Comparison of ENCODE assay signal across 36 cellular contexts in the genomic region with DNA sequence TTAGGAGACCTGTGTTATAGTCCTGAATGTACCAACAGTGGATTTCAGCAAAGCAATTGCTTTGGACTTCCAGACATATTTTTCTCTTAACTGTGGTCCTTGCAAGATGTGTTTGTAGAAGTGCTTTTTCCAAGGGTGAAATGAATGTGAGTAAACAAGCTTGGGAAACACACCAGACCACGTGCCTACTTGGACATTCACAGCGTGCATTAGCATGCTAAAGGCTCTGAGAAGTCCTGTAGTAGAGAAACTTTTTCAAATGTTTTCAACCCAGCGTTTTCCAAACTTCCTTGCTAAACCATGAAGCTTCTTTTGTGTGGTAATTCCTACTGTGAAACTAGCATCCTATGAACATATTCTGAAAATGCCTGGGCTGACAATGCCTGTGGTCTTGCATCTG.
DNase-seq lines count a peak whose midpoint lies in the region; ATAC-seq, FAIRE-seq and TF ChIP-seq lines count a peak whose summit lies in the region.
"Had no signal": no experiment of that assay in that cellular context is flagged by ENCODE, and none has a peak within 500 bp of the region (broad histone marks: within the 10 kb centered on the region; RNA-seq: fewer than 3 reads in every experiment).

No MANE protein-coding gene starts in this region.

- H3K9me1 ChIP-seq in K562 (ENCODE audit: control insufficient read depth, insufficient read depth, low read length), result no peaks in the 10 kb centered on the region

- CTCF ChIA-PET in HEK293 (lab: Yijun Ruan, JAX) (interaction anchor here (0.5 to 1.7 kb wide), 2 partner anchors 9 to 686 kb away, joined by 4 to 5 read pairs; no protein-coding TSS in a partner anchor), K562 (lab: Yijun Ruan, JAX; ENCODE audit: low intra/inter-chr PET ratio) (no interaction called here)

- no peak for TF ChIP-seq POLR2A in K562 (conservative IDR thresholded peaks at IDR 0.05)

- H3K4me3 Mint-ChIP-seq in nephron, result no peak overlapping the region
- H3K4me3 Mint-ChIP-seq: B cell; CD14-positive monocyte; CD4-positive, alpha-beta memory T cell; CD4-positive, alpha-beta T cell; CD4-positive, CD25-positive, alpha-beta regulatory T cell; CD8-positive, alpha-beta memory T cell; CD8-positive, alpha-beta T cell had no signal

- no peaks in the 10 kb centered on the region for H3K9me3 ChIP-seq in HEK293 (ENCODE audit: control insufficient read depth, insufficient read depth, low read depth, low read length)
- H3K9me3 ChIP-seq in WERI-Rb-1 (ENCODE audit: severe bottlenecking), result no peaks in the 10 kb centered on the region
- H3K9me3 ChIP-seq in K562 (replicated peaks; ENCODE audit: control insufficient read depth, insufficient read depth, low read depth, low read length), result no peaks in the 10 kb centered on the region
- H3K9me3 ChIP-seq in pancreas, result no peaks in the 10 kb centered on the region
- H3K9me3 ChIP-seq: A549; BE2C; BLaER1; BLaER1 treated with 17β-estradiol and CSF1 and Interleukin-3, amounts not matched to agents 10 nM and 100 nM; Caco-2 had no signal

- H3K4me1 Mint-ChIP-seq in nephron, result peaks cover 44% of the 10 kb centered on the region
- H3K4me1 Mint-ChIP-seq: B cell; CD14-positive monocyte; CD4-positive, alpha-beta memory T cell; CD4-positive, CD25-positive, alpha-beta regulatory T cell; CD8-positive, alpha-beta memory T cell had no signal

- peaks cover 3% of the 10 kb centered on the region for H3K27me3 Mint-ChIP-seq in nephron (ENCODE audit: low read depth)

- peak overlapping the region in 2 of 3 experiments; percentile 74 to 75 for H3K27ac Mint-ChIP-seq in nephron
- H3K27ac Mint-ChIP-seq: B cell; CD14-positive monocyte; CD4-positive, alpha-beta memory T cell; CD4-positive, alpha-beta T cell; CD4-positive, CD25-positive, alpha-beta regulatory T cell; CD8-positive, alpha-beta memory T cell; CD8-positive, alpha-beta T cell had no signal

- H3K36me3 Mint-ChIP-seq in nephron (ENCODE audit: low read depth), result no peaks in the 10 kb centered on the region
- H3K36me3 Mint-ChIP-seq: CD14-positive monocyte; CD4-positive, alpha-beta memory T cell; CD4-positive, CD25-positive, alpha-beta regulatory T cell; CD8-positive, alpha-beta memory T cell; CD8-positive, alpha-beta T cell had no signal

- H3K4me3 ChIP-seq in HEK293 (ENCODE audit: low read depth, low read length) (no peak overlapping the region), WERI-Rb-1 (ENCODE audit: low read depth, low read length) (no peak overlapping the region), K562 (no peak overlapping the region), pancreas (no peak overlapping the region)
- H3K4me3 ChIP-seq: A549; BLaER1; BLaER1 treated with 17β-estradiol and CSF1 and Interleukin-3, amounts not matched to agents 10 nM and 100 nM had no signal

- FAIRE-seq in K562 (lab: Jason Lieb, UNC) (no peak), pancreas (lab: Jason Lieb, UNC) (no peak)
- FAIRE-seq: A204.1, A549 had no signal

- no peaks in the 10 kb centered on the region for H3K9me3 Mint-ChIP-seq in nephron
- H3K9me3 Mint-ChIP-seq: CD14-positive monocyte; CD4-positive, alpha-beta memory T cell; CD4-positive, alpha-beta T cell; CD4-positive, CD25-positive, alpha-beta regulatory T cell; CD8-positive, alpha-beta memory T cell; CD8-positive, alpha-beta T cell had no signal

- ATAC-seq in K562 (no peak), HG03378 (IDR thresholded peaks at IDR 0.05; ENCODE audit: unreplicated experiment) (no peak), pancreas (no peak)
- ATAC-seq: A549; CD8-positive, alpha-beta T cell had no signal

- TF ChIP-seq EP300 in K562 (IDR thresholded peaks at IDR 0.05; ENCODE audit: low read length), result no peak

- TF ChIP-seq RAD21 in K562 (CRISPR knock-in tag; conservative IDR thresholded peaks at IDR 0.05 in 1 of 2, IDR thresholded peaks at IDR 0.05 in 1 of 2), result no peak

- TF ChIP-seq CTCF in HEK293 (tag by site-specific recombination; IDR thresholded peaks at IDR 0.05) (no peak), WERI-Rb-1 (IDR thresholded peaks at IDR 0.05; ENCODE audit: low read depth, low read length) (no peak), K562 (IDR thresholded peaks at IDR 0.05 in 2 of 3, conservative IDR thresholded peaks at IDR 0.05 in 1 of 3; ENCODE audit: insufficient read depth in 2 of 3, low read depth in 1 of 3, low read length in 3 of 3) (no peak), nephron (IDR thresholded peaks at IDR 0.05; ENCODE audit: unreplicated experiment in 3 of 3) (no peak), pancreas (IDR thresholded peaks at IDR 0.05) (no peak)

- POLR2A ChIA-PET in HEK293 (lab: Yijun Ruan, JAX) (no interaction called here), K562 (lab: Yijun Ruan, JAX) (interaction anchor here (0.6 kb wide), 1 partner anchor 119 kb away, joined by 3 read pairs; no protein-coding TSS in a partner anchor)

- H3K36me3 ChIP-seq in HEK293 (ENCODE audit: control insufficient read depth in 2 of 2, insufficient read depth in 1 of 2, low read length in 2 of 2), result no peaks in the 10 kb centered on the region
- H3K36me3 ChIP-seq in WERI-Rb-1, result no peaks in the 10 kb centered on the region
- no peaks in the 10 kb centered on the region for H3K36me3 ChIP-seq in K562 (ENCODE audit: control insufficient read depth, insufficient read depth, low read length)
- H3K36me3 ChIP-seq in pancreas, result no peaks in the 10 kb centered on the region
- H3K36me3 ChIP-seq: BE2C; BLaER1; BLaER1 treated with 17β-estradiol and CSF1 and Interleukin-3, amounts not matched to agents 10 nM and 100 nM had no signal

- H3K4me1 ChIP-seq in HEK293 (ENCODE audit: control insufficient read depth, insufficient read depth, low read length), result peaks cover 9% of the 10 kb centered on the region
- no peaks in the 10 kb centered on the region for H3K4me1 ChIP-seq in K562 (replicated peaks in 1 of 2; ENCODE audit: control insufficient read depth in 2 of 2, insufficient read depth in 2 of 2, low read length in 2 of 2)
- H3K4me1 ChIP-seq in pancreas, result peaks cover 0 to 7% (median 5%) of the 10 kb centered on the region in 3 donors
- H3K4me1 ChIP-seq: A549; BE2C; BLaER1; BLaER1 treated with 17β-estradiol and CSF1 and Interleukin-3, amounts not matched to agents 10 nM and 100 nM; Caco-2 had no signal

- no peaks in the 10 kb centered on the region for H3K79me2 ChIP-seq in K562 (ENCODE audit: control insufficient read depth, insufficient read depth, low read length)

- no peaks in the 10 kb centered on the region for H3K27me3 ChIP-seq in WERI-Rb-1 (ENCODE audit: insufficient read depth, low read depth, severe bottlenecking)
- peaks cover 0 to 10% of the 10 kb centered on the region in 2 experiments; a peak in 2 of 5 replicates for H3K27me3 ChIP-seq in K562 (ENCODE audit: control insufficient read depth in 2 of 2, insufficient read depth in 2 of 2, low read length in 2 of 2)
- H3K27me3 ChIP-seq in pancreas, result no peaks in the 10 kb centered on the region
- H3K27me3 ChIP-seq: BE2C; BLaER1; BLaER1 treated with 17β-estradiol and CSF1 and Interleukin-3, amounts not matched to agents 10 nM and 100 nM had no signal

- H3K27ac ChIP-seq in HEK293 (ENCODE audit: extremely low read depth, low read depth, low read length) (no peak overlapping the region), WERI-Rb-1 (peak overlapping the region; percentile 86), K562 (ENCODE audit: extremely low read depth, low read depth, low read length) (no peak overlapping the region), pancreas (no peak overlapping the region)
- H3K27ac ChIP-seq: 22Rv1; A549; BLaER1; BLaER1 treated with 17β-estradiol and CSF1 and Interleukin-3, amounts not matched to agents 10 nM and 100 nM; C4-2B had no signal

- BruUV-seq in K562 (replicated peaks; lab: Mats Ljungman, UMichigan), result no TSS peak

- intact Hi-C loops in K562 (cut with micrococcal nuclease), result no loop called here
- intact Hi-C loops in pancreas (cut with DNase I), result no loop called here

- WGBS in K562 (ENCODE audit: insufficient coverage, low coverage, missing lambda C conversion rate), result 0% methylated on average over 3 of the region's 3 CpGs
- WGBS in pancreas, 2 donors, result 47 to 53% methylated on average over 3 of the region's 3 CpGs

- in situ Hi-C loops in K562 (cut with MboI), result no loop called here

- no peak overlapping the region for H3K9ac ChIP-seq in K562 (ENCODE audit: insufficient read depth in 1 of 2, low read depth in 2 of 2, low read length in 2 of 2)
- H3K9ac ChIP-seq: BLaER1; BLaER1 treated with 17β-estradiol and CSF1 and Interleukin-3, amounts not matched to agents 10 nM and 100 nM had no signal

- no peak overlapping the region for H2AFZ ChIP-seq in K562 (ENCODE audit: low read depth, low read length)

- no peaks in the 10 kb centered on the region; the same call in 1 of the 2 replicates for H4K20me1 ChIP-seq in K562 (replicated peaks; ENCODE audit: control insufficient read depth, insufficient read depth, low read length)
- H4K20me1 ChIP-seq: BLaER1; BLaER1 treated with 17β-estradiol and CSF1 and Interleukin-3, amounts not matched to agents 10 nM and 100 nM had no signal

- no peak for DNase-seq in WERI-Rb-1
- no peak for DNase-seq in K562 (ENCODE audit: extremely low read depth in 1 of 4, low spot score in 3 of 4)
- DNase-seq in activated effector memory CD4-positive, alpha-beta T cell treated with Interleukin-2 at 50 U/mL for 16 hours, result no peak
- no peak for DNase-seq in NCI-H2171 treated with DMSO at 0.1 percent for 48 hours (lab: John Stamatoyannopoulos, UW)
- DNase-seq in pancreas, result no peak
- DNase-seq: 8988T; ACHN; AML-193; BE2C; C1 segment of cervical spinal cord; Caco-2; Calu3; CD4-positive, alpha-beta memory T cell; CD4-positive, alpha-beta T cell; CD4-positive, CD25-positive, alpha-beta regulatory T cell; CD8-positive, alpha-beta memory T cell; CD8-positive, alpha-beta T cell; COR-L47; DMS 273 treated with DMSO at 0.1 percent for 48 hours; DMS153; DMS53; DMS79; DMS79 treated with DMSO at 0.1 percent for 48 hours; DND-41; EL had no signal

- H3K4me2 ChIP-seq in K562 (ENCODE audit: insufficient read depth, low read length), result no peak overlapping the region
- H3K4me2 ChIP-seq: A549; BLaER1; BLaER1 treated with 17β-estradiol and CSF1 and Interleukin-3, amounts not matched to agents 10 nM and 100 nM had no signal

TF ChIP-seq in HEK293, 187 proteins besides CTCF, POLR2A, EP300 and RAD21 (continues in another document):
- TF ChIP-seq ZNF239 (tag by site-specific recombination; IDR thresholded peaks at IDR 0.05), result peak; percentile 73

TF ChIP-seq in K562, 482 proteins besides CTCF, POLR2A, EP300 and RAD21:
- TF ChIP-seq PURB (CRISPR knock-in tag; IDR thresholded peaks at IDR 0.05; ENCODE audit: low read depth) (no peak), ZNF239 (CRISPR knock-in tag; IDR thresholded peaks at IDR 0.05) (peak; percentile 85)

Comparison
In these comparisons a context has a peak if more than half of its experiments do, and no peak if none do; other contexts are left out.
1. Of the 44 proteins assayed by ChIP-seq in both K562 and HEK293: peak only in K562: none; only in HEK293: none; in both: ZNF239; in neither: 43.